ENCODE assay signal across 9 cellular contexts in genomic region chr5:6435356-6435755, GRCh38. TPM values are rescaled to one million over a fixed set of nuclear protein-coding genes. Genes with fewer than 3 reads are reported as not detected.
DNase-seq lines count a peak whose midpoint lies in the region; ATAC-seq and TF ChIP-seq lines count a peak whose summit lies in the region.
"Had no signal": no experiment of that assay in that cellular context is flagged by ENCODE, and none has a peak within 500 bp of the region (broad histone marks: within the 10 kb centered on the region; RNA-seq: fewer than 3 reads in every experiment).

No MANE protein-coding gene starts in this region.

- H3K4me3 Mint-ChIP-seq in CD14-positive monocyte = no peak overlapping the region
- no peak overlapping the region for H3K4me3 Mint-ChIP-seq in stimulated activated effector memory CD8-positive, alpha-beta T cell treated with anti-CD3 and anti-CD28 coated beads, Interleukin-12 subunit alpha, Interleukin-12 subunit beta, amount 100 ng/mL, for 72 hours

- H3K4me1 Mint-ChIP-seq in CD14-positive monocyte = no peaks in the 10 kb centered on the region
- peaks cover 6% of the 10 kb centered on the region for H3K4me1 Mint-ChIP-seq in stimulated activated effector memory CD8-positive, alpha-beta T cell treated with anti-CD3 and anti-CD28 coated beads, Interleukin-12 subunit alpha, Interleukin-12 subunit beta, amount 100 ng/mL, for 72 hours

- no peak overlapping the region for H3K27ac Mint-ChIP-seq in CD14-positive monocyte
- H3K27ac Mint-ChIP-seq in stimulated activated effector memory CD8-positive, alpha-beta T cell treated with anti-CD3 and anti-CD28 coated beads, Interleukin-12 subunit alpha, Interleukin-12 subunit beta, amount 100 ng/mL, for 72 hours = no peak overlapping the region

- TF ChIP-seq CTCF in CD14-positive monocyte (IDR thresholded peaks at IDR 0.05) (peak; percentile 10), GM12873 (IDR thresholded peaks at IDR 0.05; ENCODE audit: insufficient read depth, low read depth, low read length, missing control alignments) (peak; percentile 56)

- H3K9me3 Mint-ChIP-seq in CD14-positive monocyte = peaks cover 0 to 6% (median 0%) of the 10 kb centered on the region in 7 donors
- H3K9me3 Mint-ChIP-seq in stimulated activated effector memory CD8-positive, alpha-beta T cell treated with anti-CD3 and anti-CD28 coated beads, Interleukin-12 subunit alpha, Interleukin-12 subunit beta, amount 100 ng/mL, for 72 hours = no peaks in the 10 kb centered on the region

- ATAC-seq in stimulated activated effector memory CD8-positive, alpha-beta T cell treated with anti-CD3 and anti-CD28 coated beads, Interleukin-12 subunit alpha, Interleukin-12 subunit beta, amount 100 ng/mL, for 72 hours = no peak
- no peak for ATAC-seq in HG02884 (IDR thresholded peaks at IDR 0.05; ENCODE audit: unreplicated experiment)
- ATAC-seq: left colon had no signal

- DNase-seq in CD14-positive monocyte (ENCODE audit: low spot score) (no peak), SHP77 (lab: John Stamatoyannopoulos, UW) (peak; percentile 38 to 86), iPS DF 19.7 (ENCODE audit: low read depth, low spot score) (peak; percentile 33), NCI-H2196 treated with DMSO at 0.1 percent for 48 hours (lab: John Stamatoyannopoulos, UW; ENCODE audit: unreplicated experiment) (no peak), GM03348 (ENCODE audit: low spot score) (no peak)
- no peak for DNase-seq in stimulated activated effector memory CD8-positive, alpha-beta T cell treated with anti-CD3 and anti-CD28 coated beads, Interleukin-12 subunit alpha, Interleukin-12 subunit beta, amount 100 ng/mL, for 72 hours (ENCODE audit: low spot score in 2 of 2)

- H3K27me3 Mint-ChIP-seq in CD14-positive monocyte (ENCODE audit: low read depth in 3 of 3) = peaks cover 9 to 19% (median 18%) of the 10 kb centered on the region in 3 donors

- intact Hi-C loops in CD14-positive monocyte (cut with micrococcal nuclease) = no loop called here

- H3K36me3 Mint-ChIP-seq in CD14-positive monocyte = no peaks in the 10 kb centered on the region
- no peaks in the 10 kb centered on the region for H3K36me3 Mint-ChIP-seq in stimulated activated effector memory CD8-positive, alpha-beta T cell treated with anti-CD3 and anti-CD28 coated beads, Interleukin-12 subunit alpha, Interleukin-12 subunit beta, amount 100 ng/mL, for 72 hours

RNA-seq across cellular contexts. Expression of gene UBE2QL1, which starts 13.3 kb away (rescaled TPM):
- not detected for polyA plus RNA-seq in CD14-positive monocyte

RNA-seq across cellular contexts. Expression of gene MED10, which starts 57.0 kb away (rescaled TPM):
- polyA plus RNA-seq in CD14-positive monocyte = 10 to 100 TPM; 47.3 to 47.8 TPM

Comparison
In these comparisons a context has a peak if more than half of its experiments do, and no peak if none do; other contexts are left out.
1. DNase-seq: peak in SHP77 (2 of 2) and iPS DF 19.7 (single experiment); none in CD14-positive monocyte (single experiment), NCI-H2196 treated with DMSO at 0.1 percent for 48 hours (single experiment), GM03348 (single experiment) and stimulated activated effector memory CD8-positive, alpha-beta T cell treated with anti-CD3 and anti-CD28 coated beads, Interleukin-12 subunit alpha, Interleukin-12 subunit beta, amount 100 ng/mL, for 72 hours (0 of 2).